ENCODE assay signal across 8 cellular contexts in genomic region chr5:75049581-75050274, GRCh38. TPM values are rescaled to one million over a fixed set of nuclear protein-coding genes. Genes with fewer than 3 reads are reported as not detected.
A peak's percentile ranks its signal among the peaks of the same experiment; 100 is the strongest.
DNase-seq lines count a peak whose midpoint lies in the region; ATAC-seq, FAIRE-seq and TF ChIP-seq lines count a peak whose summit lies in the region.

No MANE protein-coding gene starts in this region.

- H3K36me3 Mint-ChIP-seq in Calu3 (ENCODE audit: insufficient read depth, unreplicated experiment): peaks cover 36% of the 10 kb centered on the region
- H3K36me3 Mint-ChIP-seq in activated naive CD8-positive, alpha-beta T cell: peaks cover 11% of the 10 kb centered on the region

- no peaks in the 10 kb centered on the region for H3K27me3 ChIP-seq in aorta (ENCODE audit: control insufficient read depth in 1 of 2, insufficient read depth in 2 of 2, low read length in 1 of 2)

- H3K4me1 Mint-ChIP-seq in Calu3 (ENCODE audit: low read depth, unreplicated experiment): peaks cover 60% of the 10 kb centered on the region
- peaks cover 87% of the 10 kb centered on the region for H3K4me1 Mint-ChIP-seq in activated naive CD8-positive, alpha-beta T cell (ENCODE audit: low read depth)

- H3K36me3 ChIP-seq in aorta (ENCODE audit: control insufficient read depth in 1 of 2, insufficient read depth in 2 of 2, low read length in 1 of 2): peaks cover 0 to 2% of the 10 kb centered on the region in 2 donors

- FAIRE-seq in HTR-8/SVneo (lab: Jason Lieb, UNC): peak; percentile 67

- intact Hi-C loops in Calu3 (cut with micrococcal nuclease; ENCODE audit: unreplicated experiment): loop anchor here (2.0 to 10.0 kb wide), 4 partner anchors 102 to 288 kb away; partner anchors contain the start of genes ANKRD31 and HMGCR
- intact Hi-C loops in left cardiac atrium (cut with DNase I): no loop called here
- intact Hi-C loops in aorta (cut with DNase I): loop anchor here (2.0 to 10.0 kb wide), 5 partner anchors 99 to 288 kb away; partner anchors contain the start of genes ANKRD31 (in 1 of the 2) and HMGCR (in 1 of the 2)

- CTCF ChIA-PET in Calu3 (lab: Charles Lee): interaction anchor here (0.6 to 2.4 kb wide), 17 partner anchors 10 to 289 kb away, joined by 3 to 18 read pairs (median 4); partner anchors contain the start of genes ANKRD31 and HMGCR

- no peaks in the 10 kb centered on the region for H3K27me3 Mint-ChIP-seq in Calu3 (ENCODE audit: unreplicated experiment)
- no peaks in the 10 kb centered on the region for H3K27me3 Mint-ChIP-seq in activated naive CD8-positive, alpha-beta T cell

- H3K9me3 Mint-ChIP-seq in Calu3 (ENCODE audit: low read depth, unreplicated experiment): no peaks in the 10 kb centered on the region
- H3K9me3 Mint-ChIP-seq in activated naive CD8-positive, alpha-beta T cell (ENCODE audit: low read depth): no peaks in the 10 kb centered on the region

- H3K4me1 ChIP-seq in aorta (ENCODE audit: control insufficient read depth in 1 of 2, insufficient read depth in 2 of 2, low read length in 2 of 2): peaks cover 0 to 2% of the 10 kb centered on the region in 2 donors

- peak; percentile 92 for TF ChIP-seq CTCF in Calu3 (IDR thresholded peaks at IDR 0.05; ENCODE audit: unreplicated experiment)

- peak; percentile 85 for DNase-seq in Calu3
- peak; percentile 45 for DNase-seq in HTR-8/SVneo (ENCODE audit: insufficient read length, low spot score)
- peak; percentile 59 for DNase-seq in SK-N-DZ (ENCODE audit: low spot score)
- DNase-seq in left cardiac atrium: peak; percentile 48
- DNase-seq in stimulated activated CD4-positive, alpha-beta T cell treated with anti-CD3 and anti-CD28 coated beads, Interleukin-12 subunit alpha, Interleukin-12 subunit beta, amount 100 ng/mL, for 48 hours (ENCODE audit: low read depth in 2 of 3, low spot score in 1 of 3): peak; percentile 42 to 56 (median 44)
- DNase-seq in aorta: no peak

- H3K27ac Mint-ChIP-seq in Calu3 (ENCODE audit: unreplicated experiment): peak overlapping the region; percentile 58
- H3K27ac Mint-ChIP-seq in activated naive CD8-positive, alpha-beta T cell: peak overlapping the region; percentile 95

- H3K9me3 ChIP-seq in aorta (ENCODE audit: control insufficient read depth, low read length): no peaks in the 10 kb centered on the region

- H3K4me3 ChIP-seq in aorta (ENCODE audit: low read length in 2 of 2): no peak overlapping the region

- 62 to 71% methylated on average over 9 of the region's 9 CpGs for WGBS in aorta, 2 donors

- BruUV-seq in Calu3 (replicated peaks; lab: Mats Ljungman, UMichigan): no TSS peak

- H3K27ac ChIP-seq in aorta (ENCODE audit: low read depth in 1 of 2, low read length in 2 of 2): no peak overlapping the region

- peak in 1 of 2 donors; percentile 10 for ATAC-seq in left cardiac atrium
- no peak for ATAC-seq in aorta (ENCODE audit: low FRiP score)
- no peak for ATAC-seq in GM18861 (IDR thresholded peaks at IDR 0.05; ENCODE audit: unreplicated experiment)

- no peak overlapping the region for H3K4me3 Mint-ChIP-seq in Calu3 (ENCODE audit: low read depth, unreplicated experiment)
- H3K4me3 Mint-ChIP-seq in activated naive CD8-positive, alpha-beta T cell: peak overlapping the region; percentile 89

RNA-seq across cellular contexts. Expression of gene GCNT4, which starts 2.6 kb away (rescaled TPM):
- 4.5 and 5.8 TPM in 2 replicates for total RNA-seq in Calu3 (2022)
- not detected in 2 replicates for polyA plus RNA-seq in SK-N-DZ (2014; cell fraction: cytosol; rRNA removed)
- not detected in 2 replicates for polyA plus RNA-seq in SK-N-DZ (2014; cell fraction: nucleus; rRNA removed)
- under 1 TPM; 0.35 to 0.55 TPM for total RNA-seq in left cardiac atrium
- total RNA-seq in aorta: 1 to 10 TPM; 4.0 to 5.6 TPM
- polyA plus RNA-seq in aorta: 1 to 10 TPM; 2.0 to 2.8 TPM

Comparison
In these comparisons a context has a peak if more than half of its experiments do, and no peak if none do; other contexts are left out.
1. DNase-seq: peak in Calu3 (single experiment), HTR-8/SVneo (single experiment), SK-N-DZ (single experiment), left cardiac atrium (single experiment) and stimulated activated CD4-positive, alpha-beta T cell treated with anti-CD3 and anti-CD28 coated beads, Interleukin-12 subunit alpha, Interleukin-12 subunit beta, amount 100 ng/mL, for 48 hours (3 of 3); none in aorta (0 of 2).
2. intact Hi-C loops: an anchor here in Calu3 (2.0 to 10.0 kb wide) and aorta (2.0 to 10.0 kb wide); none called in left cardiac atrium.